Comparison of ENCODE assay signal across 1 cellular context in the genomic region with DNA sequence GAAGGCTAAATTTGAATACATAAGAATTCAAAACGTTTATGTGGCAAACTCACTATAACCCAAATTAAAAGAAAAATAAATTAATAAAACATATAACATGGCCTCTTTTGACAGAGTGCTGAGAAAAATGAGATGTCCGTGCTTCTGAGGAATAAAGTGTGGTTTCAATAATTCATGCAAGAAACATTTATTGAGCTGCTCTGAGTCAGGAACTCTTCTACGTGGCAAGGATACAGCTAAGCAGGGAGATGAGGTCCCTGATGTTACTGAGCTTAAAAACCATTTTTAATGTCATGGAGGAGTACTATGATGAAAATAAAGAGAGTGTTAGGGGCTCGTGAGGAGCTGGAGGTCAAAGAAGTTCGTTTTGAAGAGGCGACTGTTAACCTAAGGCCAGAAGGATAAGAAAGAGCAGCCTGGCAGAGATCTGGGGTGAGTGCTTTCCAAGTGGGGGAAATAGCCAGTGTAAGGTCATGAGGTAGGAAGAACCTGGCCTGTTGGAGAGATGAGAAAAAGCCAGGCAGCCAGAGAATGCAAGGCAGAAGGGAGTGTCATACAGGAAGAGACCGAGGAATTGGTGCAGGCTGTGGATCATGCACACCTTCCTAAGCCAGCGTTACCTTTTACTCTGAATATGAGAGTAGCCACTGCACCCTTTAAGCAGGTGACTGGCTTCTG.
TF ChIP-seq lines count a peak whose summit lies in the region.

No MANE protein-coding gene starts in this region.

TF ChIP-seq in IMR-90, 13 proteins besides CTCF, POLR2A, EP300 and RAD21:
- TF ChIP-seq MAZ (IDR thresholded peaks at IDR 0.05; ENCODE audit: borderline replicate concordance, low read depth, low read length), result no peak
- TF ChIP-seq RFX5 (IDR thresholded peaks at IDR 0.05; ENCODE audit: low read depth, low read length), result no peak
TF ChIP-seq in IMR-90: peak in this region for 0.
